Comparison of ENCODE assay signal across 21 cellular contexts in the genomic region with DNA sequence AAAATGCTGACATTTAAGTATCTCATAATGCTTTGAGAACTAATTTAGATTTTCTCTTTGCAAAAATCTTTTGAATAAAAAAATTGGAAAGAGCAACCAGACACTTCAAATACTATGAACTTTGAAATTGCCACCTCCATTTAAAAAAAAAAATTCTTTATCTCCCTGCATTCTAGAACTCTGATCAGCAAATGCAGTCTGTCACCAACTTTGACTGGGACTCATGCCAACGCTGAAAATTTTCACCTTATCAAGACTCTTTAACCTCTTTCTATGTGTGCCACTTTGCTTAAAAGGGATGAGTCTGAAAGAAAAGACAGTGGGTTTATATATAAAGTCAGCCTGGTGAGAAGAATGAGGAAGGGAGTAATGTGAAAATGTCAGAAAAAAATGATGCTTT.
"Had no signal": no experiment of that assay in that cellular context is flagged by ENCODE, and none has a peak within 500 bp of the region (broad histone marks: within the 10 kb centered on the region; RNA-seq: fewer than 3 reads in every experiment).

No MANE protein-coding gene starts in this region.

- FAIRE-seq: colon, kidney had no signal

- H3K4me3 ChIP-seq: hepatocyte, psoas muscle, spleen, testis, tibial nerve had no signal

- H3K36me3 ChIP-seq: neutrophil, spleen, tibial nerve had no signal

- DNase-seq: foreskin melanocyte; head of caudate nucleus; kidney; left cardiac atrium; left ventricle myocardium superior; mesendoderm; naive thymus-derived CD4-positive, alpha-beta T cell; psoas muscle; retina; spleen; stimulated activated CD4-positive, alpha-beta T cell treated with anti-CD3 and anti-CD28 coated beads, Interleukin-15, amount 100 ng/mL, for 24 hours; stimulated activated CD4-positive, alpha-beta T cell treated with anti-CD3 and anti-CD28 coated beads, Interleukin-1b, Interleukin-23, amount 100 ng/mL, for 48 hours; stimulated activated CD4-positive, alpha-beta T cell treated with anti-CD3 and anti-CD28 coated beads, Interleukin-4, amount 100 ng/mL, for 4 hours; stimulated activated naive B cell treated with anti-CD40 and anti-IgM and Interleukin-4, amounts not matched to agents 10 μg/mL and 1 μg/mL and 100 μg/mL, for 72 hours; stimulated activated naive CD8-positive, alpha-beta T cell treated with anti-CD3 and anti-CD28 coated beads, Interleukin-15, amount 100 ng/mL, for 72 hours; testis had no signal

- H3K27me3 ChIP-seq: hepatocyte, neutrophil, spleen, testis, tibial nerve had no signal

- H3K9me3 ChIP-seq: neutrophil, psoas muscle, testis, tibial nerve had no signal

- H3K27ac ChIP-seq: hepatocyte, neutrophil, psoas muscle, spleen, testis, tibial nerve had no signal

- H2AFZ ChIP-seq: hepatocyte had no signal

- H3K4me2 ChIP-seq: hepatocyte had no signal

- H3K79me2 ChIP-seq: hepatocyte had no signal

- ATAC-seq: left cardiac atrium; left ventricle myocardium superior; naive thymus-derived CD4-positive, alpha-beta T cell; psoas muscle; sciatic nerve; stimulated activated naive B cell treated with anti-CD40 and anti-IgM and Interleukin-4, amounts not matched to agents 10 μg/mL and 1 μg/mL and 100 μg/mL, for 72 hours; stimulated activated naive CD8-positive, alpha-beta T cell treated with anti-CD3 and anti-CD28 coated beads, Interleukin-15, amount 100 ng/mL, for 72 hours had no signal

- H3K4me1 ChIP-seq: psoas muscle, spleen, testis, tibial nerve had no signal
